19 cellular contexts compared by ENCODE assay signal in genomic region chr7:129499915-129500463, GRCh38. TPM values are rescaled to one million over a fixed set of nuclear protein-coding genes. Genes with fewer than 3 reads are reported as not detected.
DNase-seq lines count a peak whose midpoint lies in the region; ATAC-seq, FAIRE-seq and TF ChIP-seq lines count a peak whose summit lies in the region.
"Had no signal": no experiment of that assay in that cellular context is flagged by ENCODE, and none has a peak within 500 bp of the region (broad histone marks: within the 10 kb centered on the region; RNA-seq: fewer than 3 reads in every experiment).

No MANE protein-coding gene starts in this region.

- no peak overlapping the region for H2AFZ ChIP-seq in OCI-LY1 (ENCODE audit: low read length)

- TF ChIP-seq CTCF in OCI-LY1 (IDR thresholded peaks at IDR 0.05; ENCODE audit: low read length) (no peak), tibial nerve (IDR thresholded peaks at IDR 0.05) (no peak)

- H3K4me3 Mint-ChIP-seq in memory B cell, result peak overlapping the region; percentile 52
- H3K4me3 Mint-ChIP-seq: activated T-helper 1 cell treated with anti-CD3 and anti-CD28 coated beads, Interleukin-12 subunit alpha, Interleukin-12 subunit beta, Interleukin-2, Interleukin-4 antibody, amounts not matched to agents 30 ng/mL and 10 ng/mL and 1 ng/mL, durations not matched to agents 14 hours and 24 hours and 36 hours had no signal

- H3K4me2 ChIP-seq in BLaER1, result peak overlapping the region; percentile 37
- H3K4me2 ChIP-seq in OCI-LY1 (ENCODE audit: low read length), result peak overlapping the region; percentile 10; the same call in 1 of the 2 replicates

- no peaks in the 10 kb centered on the region for H3K36me3 Mint-ChIP-seq in memory B cell

- H3K27ac ChIP-seq in BLaER1 (no peak overlapping the region), OCI-LY1 (ENCODE audit: low read depth, low read length, poor library complexity, severe bottlenecking) (no peak overlapping the region), tibial nerve (no peak overlapping the region)
- H3K27ac ChIP-seq: left ventricle myocardium inferior, pancreas, uterus had no signal

- H3K4me3 ChIP-seq in BLaER1 (no peak overlapping the region), OCI-LY1 (ENCODE audit: low read depth, low read length, poor library complexity, severe bottlenecking) (peak overlapping the region; percentile 1), tibial nerve (no peak overlapping the region)
- H3K4me3 ChIP-seq: left ventricle myocardium inferior, pancreas, uterus had no signal

- H3K27me3 ChIP-seq in BLaER1 (no peaks in the 10 kb centered on the region), OCI-LY1 (ENCODE audit: insufficient read depth, low read length) (peaks cover 9% of the 10 kb centered on the region; the same call in 1 of the 2 replicates), tibial nerve (peaks cover 0 to 17% of the 10 kb centered on the region in 2 donors)
- H3K27me3 ChIP-seq: pancreas, uterus had no signal

- DNase-seq in GM12892 (ENCODE audit: insufficient read length) (peak; percentile 28), memory B cell (ENCODE audit: low spot score in 2 of 2) (peak; percentile 42 to 49), NCI-H2107 (lab: John Stamatoyannopoulos, UW) (no peak), tibial nerve (ENCODE audit: low spot score in 2 of 2) (no peak), SW480 (ENCODE audit: low spot score) (no peak)
- DNase-seq: left ventricle myocardium inferior; NCI-H1694 treated with DMSO at 0.1 percent for 48 hours; NCI-H345; NK-92 treated with Interleukin-12 subunit alpha and Interleukin-12 subunit beta, amount 100 ng/mL, for 24 hours; pancreas; RPMI8226; uterus had no signal

- H3K79me2 ChIP-seq in OCI-LY1 (ENCODE audit: insufficient read depth, low read length), result no peaks in the 10 kb centered on the region

- TF ChIP-seq POLR2A in GM12892 (IDR thresholded peaks at IDR 0.05; ENCODE audit: low read depth, low read length) (no peak), tibial nerve (IDR thresholded peaks at IDR 0.05) (no peak)

- H3K9me2 ChIP-seq in OCI-LY1 (ENCODE audit: low read depth, low read length), result no peaks in the 10 kb centered on the region

- ATAC-seq in memory B cell (ENCODE audit: low read depth) (peak; percentile 40), HG03457 (IDR thresholded peaks at IDR 0.05; ENCODE audit: unreplicated experiment) (no peak)
- ATAC-seq: esophagus mucosa, pancreas had no signal

- FAIRE-seq in GM12892 (lab: Jason Lieb, UNC), result peak; percentile 76
- FAIRE-seq: bronchial epithelial cell, pancreas, TTC549 had no signal

- no peaks in the 10 kb centered on the region for H3F3A ChIP-seq in OCI-LY1 (ENCODE audit: insufficient read depth, low read length)

- H3K4me1 ChIP-seq in BLaER1, result peaks cover 30% of the 10 kb centered on the region
- peaks cover 29% of the 10 kb centered on the region for H3K4me1 ChIP-seq in OCI-LY1 (ENCODE audit: insufficient read depth, low read length, severe bottlenecking)
- peaks cover 0 to 14% (median 3%) of the 10 kb centered on the region in 4 donors for H3K4me1 ChIP-seq in tibial nerve
- H3K4me1 ChIP-seq: uterus had no signal

- TF ChIP-seq EP300 in tibial nerve (IDR thresholded peaks at IDR 0.05), result no peak

- H3K9ac ChIP-seq in BLaER1 (no peak overlapping the region), OCI-LY1 (ENCODE audit: low read length) (no peak overlapping the region)

- no peaks in the 10 kb centered on the region for H3K9me3 ChIP-seq in BLaER1
- H3K9me3 ChIP-seq in OCI-LY1 (ENCODE audit: low read length), result no peaks in the 10 kb centered on the region
- H3K9me3 ChIP-seq in tibial nerve, result no peaks in the 10 kb centered on the region
- H3K9me3 ChIP-seq: left ventricle myocardium inferior, pancreas, uterus had no signal

- no peaks in the 10 kb centered on the region for H3K9me3 Mint-ChIP-seq in memory B cell
- H3K9me3 Mint-ChIP-seq: activated T-helper 1 cell treated with anti-CD3 and anti-CD28 coated beads, Interleukin-12 subunit alpha, Interleukin-12 subunit beta, Interleukin-2, Interleukin-4 antibody, amounts not matched to agents 30 ng/mL and 10 ng/mL and 1 ng/mL, durations not matched to agents 14 hours and 24 hours and 36 hours had no signal

- no peaks in the 10 kb centered on the region for H3K27me3 Mint-ChIP-seq in memory B cell

- H3K4me1 Mint-ChIP-seq in memory B cell, result peaks cover 33% of the 10 kb centered on the region

- H3K36me3 ChIP-seq in BLaER1 (no peaks in the 10 kb centered on the region), OCI-LY1 (ENCODE audit: insufficient read depth, low read length) (no peaks in the 10 kb centered on the region), tibial nerve (no peaks in the 10 kb centered on the region)
- H3K36me3 ChIP-seq: left ventricle myocardium inferior, pancreas, uterus had no signal

- 83 to 86% methylated on average over 7 of the region's 7 CpGs for WGBS in tibial nerve, 2 donors

- no peaks in the 10 kb centered on the region for H4K20me1 ChIP-seq in BLaER1
- H4K20me1 ChIP-seq in OCI-LY1 (ENCODE audit: insufficient read depth, low read length), result no peaks in the 10 kb centered on the region

- H3K27ac Mint-ChIP-seq in memory B cell, result peak overlapping the region; percentile 89
- H3K27ac Mint-ChIP-seq: activated T-helper 1 cell treated with anti-CD3 and anti-CD28 coated beads, Interleukin-12 subunit alpha, Interleukin-12 subunit beta, Interleukin-2, Interleukin-4 antibody, amounts not matched to agents 30 ng/mL and 10 ng/mL and 1 ng/mL, durations not matched to agents 14 hours and 24 hours and 36 hours had no signal

RNA-seq across cellular contexts. Expression of gene SMKR1, which starts 2.3 kb away (rescaled TPM):
- 3.6 TPM for polyA plus RNA-seq in GM12892 (2012; ENCODE audit: missing spikeins)
- 1 to 10 TPM in 1 of 4 donors, not detected in 3; 1.2 TPM for total RNA-seq in tibial nerve
- total RNA-seq: esophagus mucosa, left ventricle myocardium inferior had no signal

Comparison
In these comparisons a context has a peak if more than half of its experiments do, and no peak if none do; other contexts are left out.
1. DNase-seq: peak in GM12892 (single experiment) and memory B cell (2 of 2); none in NCI-H2107 (single experiment), tibial nerve (0 of 2) and SW480 (single experiment).